Comparison of ENCODE assay signal across 19 cellular contexts in the genomic region with DNA sequence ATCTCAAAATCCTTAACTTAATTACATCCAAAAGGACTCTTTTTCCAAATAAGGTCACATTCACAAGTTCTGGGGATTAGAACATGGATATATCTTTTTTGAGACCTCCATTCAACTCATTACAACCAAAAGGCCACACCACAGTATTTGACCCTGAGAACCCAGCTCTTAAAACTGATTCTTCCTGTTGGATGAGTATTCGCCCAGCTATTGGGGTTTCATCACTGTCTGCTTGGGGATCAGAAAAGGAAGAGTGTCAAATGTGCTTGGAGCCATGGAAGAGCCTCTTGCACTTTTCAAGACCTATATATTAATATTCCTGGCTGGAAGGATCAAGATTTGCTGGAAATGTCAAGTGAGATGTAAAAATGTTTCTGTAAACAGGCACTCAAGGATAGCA. TPM values are rescaled to one million over a fixed set of nuclear protein-coding genes. Genes with fewer than 3 reads are reported as not detected.
DNase-seq lines count a peak whose midpoint lies in the region; ATAC-seq and TF ChIP-seq lines count a peak whose summit lies in the region.
"Had no signal": no experiment of that assay in that cellular context is flagged by ENCODE, and none has a peak within 500 bp of the region (broad histone marks: within the 10 kb centered on the region; RNA-seq: fewer than 3 reads in every experiment).

No MANE protein-coding gene starts in this region.

- H3K27me3 Mint-ChIP-seq in CD4-positive, alpha-beta memory T cell: peaks cover 10 to 21% of the 10 kb centered on the region in 2 donors
- peaks cover 19 to 28% of the 10 kb centered on the region in 2 donors for H3K27me3 Mint-ChIP-seq in natural killer cell (ENCODE audit: low read depth in 2 of 2)

- peak overlapping the region; percentile 29; the same call in 1 of the 2 replicates for H3K9ac ChIP-seq in BLaER1
- no peak overlapping the region for H3K9ac ChIP-seq in trophoblast cell (ENCODE audit: low read length)

- no peaks in the 10 kb centered on the region for H3K9me3 Mint-ChIP-seq in CD4-positive, alpha-beta memory T cell
- no peaks in the 10 kb centered on the region for H3K9me3 Mint-ChIP-seq in natural killer cell

- H3K14ac ChIP-seq in trophoblast cell (ENCODE audit: low read length): no peak overlapping the region

- H3K79me2 ChIP-seq in trophoblast cell (ENCODE audit: control insufficient read depth, insufficient read depth, low read length, poor library complexity): peaks cover 16% of the 10 kb centered on the region

- intact Hi-C loops in CD4-positive, alpha-beta memory T cell (cut with micrococcal nuclease): no loop called here
- intact Hi-C loops in natural killer cell (cut with micrococcal nuclease): no loop called here

- H3K23ac ChIP-seq in trophoblast cell (ENCODE audit: low read length): no peak overlapping the region

- CTCF ChIA-PET in CD4-positive, alpha-beta memory T cell (lab: Charles Lee; ENCODE audit: partially characterized antibody): no interaction called here

- no peaks in the 10 kb centered on the region for H3K4me1 Mint-ChIP-seq in CD4-positive, alpha-beta memory T cell
- H3K4me1 Mint-ChIP-seq in natural killer cell: no peaks in the 10 kb centered on the region

- POLR2A ChIA-PET in CD4-positive, alpha-beta memory T cell (lab: Charles Lee; ENCODE audit: partially characterized antibody): no interaction called here

- ATAC-seq in natural killer cell (no peak), GM21381 (IDR thresholded peaks at IDR 0.05; ENCODE audit: unreplicated experiment) (no peak)

- TF ChIP-seq CTCF in choroid plexus epithelial cell (conservative IDR thresholded peaks at IDR 0.05; ENCODE audit: low read depth, low read length) (no peak), natural killer cell (IDR thresholded peaks at IDR 0.05) (no peak)

- H3K9me3 ChIP-seq in BLaER1 (no peaks in the 10 kb centered on the region), trophoblast cell (ENCODE audit: insufficient read depth, low read depth, low read length) (no peaks in the 10 kb centered on the region)
- H3K9me3 ChIP-seq in CD4-positive, alpha-beta memory T cell (ENCODE audit: control insufficient read depth in 1 of 2, low read length in 2 of 2): no peaks in the 10 kb centered on the region
- H3K9me3 ChIP-seq: HAP-1, Peyer's patch had no signal

- H3K27me3 ChIP-seq in BLaER1 (no peaks in the 10 kb centered on the region), trophoblast cell (ENCODE audit: insufficient read depth, low read length) (no peaks in the 10 kb centered on the region)
- H3K27me3 ChIP-seq in CD4-positive, alpha-beta memory T cell (ENCODE audit: insufficient read depth, low read length): no peaks in the 10 kb centered on the region
- H3K27me3 ChIP-seq: Peyer's patch had no signal

- peaks cover 52% of the 10 kb centered on the region for H3K79me1 ChIP-seq in trophoblast cell (ENCODE audit: low read length)

- H3K36me3 Mint-ChIP-seq in CD4-positive, alpha-beta memory T cell: no peaks in the 10 kb centered on the region
- H3K36me3 Mint-ChIP-seq in natural killer cell: no peaks in the 10 kb centered on the region

- WGBS in trophoblast cell (ENCODE audit: extremely low coverage, insufficient coverage, insufficient read length): no CpG with 5 or more reads among the region's 1 CpG

- H4K91ac ChIP-seq in trophoblast cell (ENCODE audit: low read depth, low read length): no peak overlapping the region

- H3K27ac Mint-ChIP-seq in CD4-positive, alpha-beta memory T cell: no peak overlapping the region
- H3K27ac Mint-ChIP-seq in natural killer cell: no peak overlapping the region

- H2AK5ac ChIP-seq in trophoblast cell (ENCODE audit: low read length): no peak overlapping the region

- H3K4me3 ChIP-seq in BLaER1: no peak overlapping the region
- H3K4me3 ChIP-seq in choroid plexus epithelial cell (ENCODE audit: low read depth, low read length): no peak overlapping the region
- no peak overlapping the region for H3K4me3 ChIP-seq in trophoblast cell (ENCODE audit: low read depth, low read length)
- H3K4me3 ChIP-seq in CD4-positive, alpha-beta memory T cell (ENCODE audit: low read length in 2 of 2): no peak overlapping the region
- H3K4me3 ChIP-seq: HAP-1, Peyer's patch had no signal

- H4K12ac ChIP-seq in trophoblast cell (ENCODE audit: low read depth, low read length): no peak overlapping the region

- H3K4me1 ChIP-seq in BLaER1: peaks cover 62% of the 10 kb centered on the region
- H3K4me1 ChIP-seq in trophoblast cell (ENCODE audit: control insufficient read depth in 1 of 2, insufficient read depth in 2 of 2, low read length in 2 of 2): peaks cover 43 to 58% of the 10 kb centered on the region in 2 experiments
- H3K4me1 ChIP-seq in CD4-positive, alpha-beta memory T cell (ENCODE audit: insufficient read depth, low read length): no peaks in the 10 kb centered on the region
- H3K4me1 ChIP-seq: HAP-1 had no signal

- H3K4ac ChIP-seq in trophoblast cell (ENCODE audit: low read depth, low read length): no peak overlapping the region

- no peak overlapping the region for H2BK120ac ChIP-seq in trophoblast cell (ENCODE audit: insufficient read depth, low read length, poor library complexity)

- no peaks in the 10 kb centered on the region for H4K20me1 ChIP-seq in BLaER1

- no peak overlapping the region for H2BK5ac ChIP-seq in trophoblast cell (ENCODE audit: low read depth, low read length, poor library complexity)

- H2BK12ac ChIP-seq in trophoblast cell (ENCODE audit: low read length): no peak overlapping the region

- peak overlapping the region; percentile 64 for H3K27ac ChIP-seq in BLaER1
- peak overlapping the region; percentile 24 for H3K27ac ChIP-seq in trophoblast cell (ENCODE audit: low read depth, low read length)
- no peak overlapping the region for H3K27ac ChIP-seq in CD4-positive, alpha-beta memory T cell (ENCODE audit: low read depth, low read length)
- H3K27ac ChIP-seq: Peyer's patch had no signal

- H3K18ac ChIP-seq in trophoblast cell (ENCODE audit: low read length): no peak overlapping the region

- DNase-seq in HCEC 1CT (peak; percentile 78), choroid plexus epithelial cell (ENCODE audit: low read depth) (peak; percentile 45), trophoblast cell (no peak), natural killer cell (no peak), SIG-M5 (lab: John Stamatoyannopoulos, UW) (no peak)
- no peak for DNase-seq in CD4-positive, alpha-beta memory T cell
- DNase-seq: DND-41, NCI-H1092, NCI-H1694, NCI-H2171, NCI-H774, SHP77 treated with DMSO at 0.1 percent for 48 hours had no signal

- no peaks in the 10 kb centered on the region for H3K36me3 ChIP-seq in BLaER1
- no peaks in the 10 kb centered on the region for H3K36me3 ChIP-seq in trophoblast cell (ENCODE audit: control insufficient read depth in 1 of 2, insufficient read depth in 2 of 2, low read length in 2 of 2)
- no peaks in the 10 kb centered on the region for H3K36me3 ChIP-seq in CD4-positive, alpha-beta memory T cell (ENCODE audit: insufficient read depth, low read length)
- H3K36me3 ChIP-seq: HAP-1, Peyer's patch had no signal

- H4K8ac ChIP-seq in trophoblast cell (ENCODE audit: low read depth, low read length): no peak overlapping the region

- H3K4me2 ChIP-seq in BLaER1 (peak overlapping the region; percentile 74), trophoblast cell (ENCODE audit: low read length) (no peak overlapping the region)

- no peak overlapping the region for H2AFZ ChIP-seq in trophoblast cell (ENCODE audit: insufficient read depth, low read length, poor library complexity)

- H3K4me3 Mint-ChIP-seq in CD4-positive, alpha-beta memory T cell: no peak overlapping the region
- H3K4me3 Mint-ChIP-seq in natural killer cell: no peak overlapping the region

RNA-seq across cellular contexts. Expression of gene TINAGL1, which starts 5.4 kb away (rescaled TPM):
- 434 and 470 TPM in 2 replicates for polyA plus RNA-seq in trophoblast cell (2013)
- not detected for total RNA-seq in CD4-positive, alpha-beta memory T cell
- not detected for polyA plus RNA-seq in CD4-positive, alpha-beta memory T cell
- not detected for total RNA-seq in natural killer cell

RNA-seq across cellular contexts. Expression of gene HCRTR1, which starts 46.6 kb away (rescaled TPM):
- 1.4 and 1.5 TPM in 2 replicates for polyA plus RNA-seq in trophoblast cell (2013)
- not detected for total RNA-seq in CD4-positive, alpha-beta memory T cell
- polyA plus RNA-seq in CD4-positive, alpha-beta memory T cell: not detected
- total RNA-seq in natural killer cell: not detected
- total RNA-seq: A172, HT1080, NCI-H460, Peyer's patch had no signal

Comparison
In these comparisons a context has a peak if more than half of its experiments do, and no peak if none do; other contexts are left out.
1. DNase-seq: peak in HCEC 1CT (single experiment) and choroid plexus epithelial cell (single experiment); none in trophoblast cell (0 of 2), CD4-positive, alpha-beta memory T cell (0 of 5), natural killer cell (single experiment) and SIG-M5 (single experiment).